2 cellular contexts compared by ENCODE assay signal in the genomic region with DNA sequence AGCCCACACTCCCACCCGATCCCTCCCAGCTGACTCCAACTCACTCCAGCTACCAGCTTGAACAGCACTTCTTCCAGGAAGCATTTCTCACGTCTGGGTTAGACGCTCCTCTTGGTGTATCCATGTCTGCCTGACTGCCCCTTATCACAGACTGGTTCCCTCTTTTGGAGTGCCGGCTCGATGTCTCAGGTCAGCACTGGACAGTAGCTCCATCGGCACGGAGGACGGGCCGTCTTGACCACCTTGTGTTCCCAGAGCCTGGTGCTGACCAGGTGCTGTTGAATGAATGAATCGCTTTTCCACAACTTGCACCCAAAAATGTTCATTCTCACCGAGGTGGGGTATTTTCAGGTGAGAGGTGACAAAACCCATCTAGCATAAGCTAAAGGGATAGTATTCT.
A peak's percentile ranks its signal among the peaks of the same experiment; 100 is the strongest.
TF ChIP-seq lines count a peak whose summit lies in the region.

No MANE protein-coding gene starts in this region.

TF ChIP-seq in SK-N-SH, 30 proteins besides CTCF, POLR2A, EP300 and RAD21:
- TF ChIP-seq, protein P1, sequence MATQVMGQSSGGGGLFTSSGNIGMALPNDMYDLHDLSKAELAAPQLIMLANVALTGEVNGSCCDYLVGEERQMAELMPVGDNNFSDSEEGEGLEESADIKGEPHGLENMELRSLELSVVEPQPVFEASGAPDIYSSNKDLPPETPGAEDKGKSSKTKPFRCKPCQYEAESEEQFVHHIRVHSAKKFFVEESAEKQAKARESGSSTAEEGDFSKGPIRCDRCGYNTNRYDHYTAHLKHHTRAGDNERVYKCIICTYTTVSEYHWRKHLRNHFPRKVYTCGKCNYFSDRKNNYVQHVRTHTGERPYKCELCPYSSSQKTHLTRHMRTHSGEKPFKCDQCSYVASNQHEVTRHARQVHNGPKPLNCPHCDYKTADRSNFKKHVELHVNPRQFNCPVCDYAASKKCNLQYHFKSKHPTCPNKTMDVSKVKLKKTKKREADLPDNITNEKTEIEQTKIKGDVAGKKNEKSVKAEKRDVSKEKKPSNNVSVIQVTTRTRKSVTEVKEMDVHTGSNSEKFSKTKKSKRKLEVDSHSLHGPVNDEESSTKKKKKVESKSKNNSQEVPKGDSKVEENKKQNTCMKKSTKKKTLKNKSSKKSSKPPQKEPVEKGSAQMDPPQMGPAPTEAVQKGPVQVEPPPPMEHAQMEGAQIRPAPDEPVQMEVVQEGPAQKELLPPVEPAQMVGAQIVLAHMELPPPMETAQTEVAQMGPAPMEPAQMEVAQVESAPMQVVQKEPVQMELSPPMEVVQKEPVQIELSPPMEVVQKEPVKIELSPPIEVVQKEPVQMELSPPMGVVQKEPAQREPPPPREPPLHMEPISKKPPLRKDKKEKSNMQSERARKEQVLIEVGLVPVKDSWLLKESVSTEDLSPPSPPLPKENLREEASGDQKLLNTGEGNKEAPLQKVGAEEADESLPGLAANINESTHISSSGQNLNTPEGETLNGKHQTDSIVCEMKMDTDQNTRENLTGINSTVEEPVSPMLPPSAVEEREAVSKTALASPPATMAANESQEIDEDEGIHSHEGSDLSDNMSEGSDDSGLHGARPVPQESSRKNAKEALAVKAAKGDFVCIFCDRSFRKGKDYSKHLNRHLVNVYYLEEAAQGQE (IDR thresholded peaks at IDR 0.05; ENCODE audit: low read depth, low read length), result peak; percentile 74
- TF ChIP-seq TCF12 (IDR thresholded peaks at IDR 0.05), result no peak
- no peak for TF ChIP-seq NFIC (IDR thresholded peaks at IDR 0.05; ENCODE audit: borderline replicate concordance)
- no peak for TF ChIP-seq ELF1 (IDR thresholded peaks at IDR 0.05)
- no peak for TF ChIP-seq RFX5 (IDR thresholded peaks at IDR 0.05; ENCODE audit: low read length)
- TF ChIP-seq FOXM1 (IDR thresholded peaks at IDR 0.05; ENCODE audit: low read depth), result no peak
- TF ChIP-seq FOSL2 (IDR thresholded peaks at IDR 0.05; ENCODE audit: borderline replicate concordance, low read depth), result no peak
- TF ChIP-seq GATA2 (CRISPR knock-in tag; IDR thresholded peaks at IDR 0.05), result no peak

TF ChIP-seq in SK-N-SH treated with all-trans-retinoic acid at 6 μM for 48 hours, 23 proteins besides CTCF, POLR2A, EP300 and RAD21 (continued from another document):
- TF ChIP-seq, protein P2, sequence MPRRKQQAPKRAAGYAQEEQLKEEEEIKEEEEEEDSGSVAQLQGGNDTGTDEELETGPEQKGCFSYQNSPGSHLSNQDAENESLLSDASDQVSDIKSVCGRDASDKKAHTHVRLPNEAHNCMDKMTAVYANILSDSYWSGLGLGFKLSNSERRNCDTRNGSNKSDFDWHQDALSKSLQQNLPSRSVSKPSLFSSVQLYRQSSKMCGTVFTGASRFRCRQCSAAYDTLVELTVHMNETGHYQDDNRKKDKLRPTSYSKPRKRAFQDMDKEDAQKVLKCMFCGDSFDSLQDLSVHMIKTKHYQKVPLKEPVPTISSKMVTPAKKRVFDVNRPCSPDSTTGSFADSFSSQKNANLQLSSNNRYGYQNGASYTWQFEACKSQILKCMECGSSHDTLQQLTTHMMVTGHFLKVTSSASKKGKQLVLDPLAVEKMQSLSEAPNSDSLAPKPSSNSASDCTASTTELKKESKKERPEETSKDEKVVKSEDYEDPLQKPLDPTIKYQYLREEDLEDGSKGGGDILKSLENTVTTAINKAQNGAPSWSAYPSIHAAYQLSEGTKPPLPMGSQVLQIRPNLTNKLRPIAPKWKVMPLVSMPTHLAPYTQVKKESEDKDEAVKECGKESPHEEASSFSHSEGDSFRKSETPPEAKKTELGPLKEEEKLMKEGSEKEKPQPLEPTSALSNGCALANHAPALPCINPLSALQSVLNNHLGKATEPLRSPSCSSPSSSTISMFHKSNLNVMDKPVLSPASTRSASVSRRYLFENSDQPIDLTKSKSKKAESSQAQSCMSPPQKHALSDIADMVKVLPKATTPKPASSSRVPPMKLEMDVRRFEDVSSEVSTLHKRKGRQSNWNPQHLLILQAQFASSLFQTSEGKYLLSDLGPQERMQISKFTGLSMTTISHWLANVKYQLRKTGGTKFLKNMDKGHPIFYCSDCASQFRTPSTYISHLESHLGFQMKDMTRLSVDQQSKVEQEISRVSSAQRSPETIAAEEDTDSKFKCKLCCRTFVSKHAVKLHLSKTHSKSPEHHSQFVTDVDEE (CRISPR knock-in tag; IDR thresholded peaks at IDR 0.05), result no peak
- TF ChIP-seq RARB (CRISPR knock-in tag; IDR thresholded peaks at IDR 0.05) (no peak), GLIS3 (CRISPR knock-in tag; IDR thresholded peaks at IDR 0.05) (no peak), ZNF8 (CRISPR knock-in tag; IDR thresholded peaks at IDR 0.05) (no peak), ZFP30 (CRISPR knock-in tag; IDR thresholded peaks at IDR 0.05) (no peak), ARNTL (CRISPR knock-in tag; IDR thresholded peaks at IDR 0.05; ENCODE audit: borderline replicate concordance, low read depth) (no peak), ESRRG (CRISPR knock-in tag; IDR thresholded peaks at IDR 0.05) (no peak), CSDC2 (CRISPR knock-in tag; IDR thresholded peaks at IDR 0.05) (no peak), TCF4 (CRISPR knock-in tag; IDR thresholded peaks at IDR 0.05; ENCODE audit: borderline replicate concordance) (no peak), OSR1 (CRISPR knock-in tag; IDR thresholded peaks at IDR 0.05) (no peak), ISL1 (CRISPR knock-in tag; IDR thresholded peaks at IDR 0.05) (no peak), TOX (CRISPR knock-in tag; IDR thresholded peaks at IDR 0.05; ENCODE audit: borderline replicate concordance) (no peak), ZNF70 (CRISPR knock-in tag; IDR thresholded peaks at IDR 0.05) (no peak), CSRNP3 (CRISPR knock-in tag; IDR thresholded peaks at IDR 0.05) (no peak), ZC3H10 (CRISPR knock-in tag; IDR thresholded peaks at IDR 0.05) (no peak), BACH2 (CRISPR knock-in tag; IDR thresholded peaks at IDR 0.05; ENCODE audit: borderline replicate concordance) (no peak)
- TF ChIP-seq, protein P3, sequence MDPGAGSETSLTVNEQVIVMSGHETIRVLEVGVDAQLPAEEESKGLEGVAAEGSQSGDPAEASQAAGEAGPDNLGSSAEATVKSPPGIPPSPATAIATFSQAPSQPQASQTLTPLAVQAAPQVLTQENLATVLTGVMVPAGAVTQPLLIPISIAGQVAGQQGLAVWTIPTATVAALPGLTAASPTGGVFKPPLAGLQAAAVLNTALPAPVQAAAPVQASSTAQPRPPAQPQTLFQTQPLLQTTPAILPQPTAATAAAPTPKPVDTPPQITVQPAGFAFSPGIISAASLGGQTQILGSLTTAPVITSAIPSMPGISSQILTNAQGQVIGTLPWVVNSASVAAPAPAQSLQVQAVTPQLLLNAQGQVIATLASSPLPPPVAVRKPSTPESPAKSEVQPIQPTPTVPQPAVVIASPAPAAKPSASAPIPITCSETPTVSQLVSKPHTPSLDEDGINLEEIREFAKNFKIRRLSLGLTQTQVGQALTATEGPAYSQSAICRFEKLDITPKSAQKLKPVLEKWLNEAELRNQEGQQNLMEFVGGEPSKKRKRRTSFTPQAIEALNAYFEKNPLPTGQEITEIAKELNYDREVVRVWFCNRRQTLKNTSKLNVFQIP (CRISPR knock-in tag; IDR thresholded peaks at IDR 0.05; ENCODE audit: borderline replicate concordance, low read depth), result no peak
- TF ChIP-seq, protein P4, sequence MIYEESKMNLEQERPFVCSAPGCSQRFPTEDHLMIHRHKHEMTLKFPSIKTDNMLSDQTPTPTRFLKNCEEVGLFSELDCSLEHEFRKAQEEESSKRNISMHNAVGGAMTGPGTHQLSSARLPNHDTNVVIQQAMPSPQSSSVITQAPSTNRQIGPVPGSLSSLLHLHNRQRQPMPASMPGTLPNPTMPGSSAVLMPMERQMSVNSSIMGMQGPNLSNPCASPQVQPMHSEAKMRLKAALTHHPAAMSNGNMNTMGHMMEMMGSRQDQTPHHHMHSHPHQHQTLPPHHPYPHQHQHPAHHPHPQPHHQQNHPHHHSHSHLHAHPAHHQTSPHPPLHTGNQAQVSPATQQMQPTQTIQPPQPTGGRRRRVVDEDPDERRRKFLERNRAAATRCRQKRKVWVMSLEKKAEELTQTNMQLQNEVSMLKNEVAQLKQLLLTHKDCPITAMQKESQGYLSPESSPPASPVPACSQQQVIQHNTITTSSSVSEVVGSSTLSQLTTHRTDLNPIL (CRISPR knock-in tag; IDR thresholded peaks at IDR 0.05; ENCODE audit: low read depth), result no peak
